In genomic region chr11:62787005-62787759, GRCh38 we compare ENCODE assay signal across 8 cellular contexts. TPM values are rescaled to one million over a fixed set of nuclear protein-coding genes. Genes with fewer than 3 reads are reported as not detected.
DNase-seq lines count a peak whose midpoint lies in the region; ATAC-seq and TF ChIP-seq lines count a peak whose summit lies in the region.

TMEM179B (plus strand) TSS chr11:62787402; CDS start chr11:62787432, 30 bp downstream.

- peaks cover 13 to 59% (median 40%) of the 10 kb centered on the region in 4 donors for H3K4me1 Mint-ChIP-seq in CD4-positive, CD25-positive, alpha-beta regulatory T cell
- peaks cover 39% of the 10 kb centered on the region for H3K4me1 Mint-ChIP-seq in activated CD4-positive, alpha-beta memory T cell treated with anti-CD3 and anti-CD28 coated beads for 36 hours (ENCODE audit: low read depth)

- peak; percentile 34 for TF ChIP-seq CTCF in lower lobe of right lung (IDR thresholded peaks at IDR 0.05)

- CTCF ChIA-PET in activated CD4-positive, alpha-beta memory T cell treated with anti-CD3 and anti-CD28 coated beads for 36 hours (lab: Charles Lee), result interaction anchor here (0.6 to 4.1 kb wide), 41 partner anchors 9 to 237 kb away, joined by 3 to 89 read pairs (median 7); partner anchors contain the start of genes B3GAT3, C11orf98, CSKMT and HNRNPUL2

- H3K9me3 Mint-ChIP-seq in CD4-positive, CD25-positive, alpha-beta regulatory T cell, result no peaks in the 10 kb centered on the region
- no peaks in the 10 kb centered on the region for H3K9me3 Mint-ChIP-seq in activated CD4-positive, alpha-beta memory T cell treated with anti-CD3 and anti-CD28 coated beads for 36 hours

- H3K27me3 ChIP-seq in CD4-positive, CD25-positive, alpha-beta regulatory T cell (ENCODE audit: control insufficient read depth, insufficient read depth, low read length), result no peaks in the 10 kb centered on the region
- H3K27me3 ChIP-seq in duodenal mucosa (ENCODE audit: control insufficient read depth in 1 of 2, insufficient read depth in 2 of 2, low read length in 2 of 2) (no peaks in the 10 kb centered on the region), lower lobe of right lung (ENCODE audit: low read depth) (no peaks in the 10 kb centered on the region)

- peak; percentile 96 to 98 (median 98) for DNase-seq in CD4-positive, CD25-positive, alpha-beta regulatory T cell
- peak; percentile 99 for DNase-seq in NCI-H82 (lab: John Stamatoyannopoulos, UW)
- peak; percentile 98 for DNase-seq in activated CD4-positive, alpha-beta memory T cell treated with anti-CD3 and anti-CD28 coated beads for 36 hours
- peak; percentile 99 for DNase-seq in lower lobe of right lung
- DNase-seq in stimulated activated CD4-positive, alpha-beta T cell treated with anti-CD3 and anti-CD28 coated beads, TNF-alpha, amount 100 ng/mL, for 24 hours (ENCODE audit: low read depth in 3 of 3), result peak; percentile 98 to 99 (median 99)

- intact Hi-C loops in activated CD4-positive, alpha-beta memory T cell treated with anti-CD3 and anti-CD28 coated beads for 36 hours (cut with micrococcal nuclease), result loop anchor here (1.0 kb wide), 7 partner anchors 16 to 94 kb away; partner anchors contain the start of genes HNRNPUL2, NXF1, TAF6L and WDR74
- intact Hi-C loops in lower lobe of right lung (cut with DNase I), result no loop called here

- H3K9ac ChIP-seq in duodenal mucosa (ENCODE audit: low read depth in 1 of 2, low read length in 2 of 2), result peak within 1 kb of the TSS; percentile 74 to 100

- POLR2A ChIA-PET in activated CD4-positive, alpha-beta memory T cell treated with anti-CD3 and anti-CD28 coated beads for 36 hours (lab: Charles Lee), result interaction anchor here (0.9 to 7.7 kb wide), 22 partner anchors 10 to 196 kb away, joined by 3 to 96 read pairs (median 8); partner anchors contain the start of genes C11orf98, CSKMT, HNRNPUL2 and INTS5

- H3K27me3 Mint-ChIP-seq in CD4-positive, CD25-positive, alpha-beta regulatory T cell, result no peaks in the 10 kb centered on the region
- no peaks in the 10 kb centered on the region for H3K27me3 Mint-ChIP-seq in activated CD4-positive, alpha-beta memory T cell treated with anti-CD3 and anti-CD28 coated beads for 36 hours

- H3K36me3 ChIP-seq in CD4-positive, CD25-positive, alpha-beta regulatory T cell (ENCODE audit: control insufficient read depth, insufficient read depth, low read length), result peaks cover 20% of the 10 kb centered on the region
- peaks cover 17 to 30% of the 10 kb centered on the region in 2 donors for H3K36me3 ChIP-seq in duodenal mucosa (ENCODE audit: control insufficient read depth in 1 of 2, insufficient read depth in 2 of 2, low read length in 2 of 2)
- H3K36me3 ChIP-seq in lower lobe of right lung, result peaks cover 48% of the 10 kb centered on the region

- H3K4me3 Mint-ChIP-seq in CD4-positive, CD25-positive, alpha-beta regulatory T cell, result peak within 1 kb of the TSS; percentile 95 to 99 (median 96)
- peak within 1 kb of the TSS; percentile 95 for H3K4me3 Mint-ChIP-seq in activated CD4-positive, alpha-beta memory T cell treated with anti-CD3 and anti-CD28 coated beads for 36 hours

- peak within 1 kb of the TSS; percentile 94 to 98 (median 98) for H3K27ac Mint-ChIP-seq in CD4-positive, CD25-positive, alpha-beta regulatory T cell
- H3K27ac Mint-ChIP-seq in activated CD4-positive, alpha-beta memory T cell treated with anti-CD3 and anti-CD28 coated beads for 36 hours, result peak within 1 kb of the TSS; percentile 93

- peaks cover 10% of the 10 kb centered on the region for H3K36me3 Mint-ChIP-seq in CD4-positive, CD25-positive, alpha-beta regulatory T cell
- H3K36me3 Mint-ChIP-seq in activated CD4-positive, alpha-beta memory T cell treated with anti-CD3 and anti-CD28 coated beads for 36 hours, result peaks cover 21% of the 10 kb centered on the region

- peak within 1 kb of the TSS; percentile 89 for H3K4me3 ChIP-seq in CD4-positive, CD25-positive, alpha-beta regulatory T cell (ENCODE audit: low read depth, low read length)
- H3K4me3 ChIP-seq in duodenal mucosa (ENCODE audit: low read depth in 1 of 2, low read length in 2 of 2) (peak within 1 kb of the TSS; percentile 77 to 99), lower lobe of right lung (peak within 1 kb of the TSS; percentile 79)

- peak within 1 kb of the TSS; percentile 94 for H3K27ac ChIP-seq in CD4-positive, CD25-positive, alpha-beta regulatory T cell (ENCODE audit: insufficient read depth, low read length, poor library complexity, severe bottlenecking)
- H3K27ac ChIP-seq in duodenal mucosa (ENCODE audit: low read depth, low read length) (peak within 1 kb of the TSS; percentile 96), lower lobe of right lung (peak within 1 kb of the TSS; percentile 96)

- H3K9me3 ChIP-seq in CD4-positive, CD25-positive, alpha-beta regulatory T cell (ENCODE audit: control insufficient read depth in 2 of 2, low read length in 2 of 2), result no peaks in the 10 kb centered on the region
- no peaks in the 10 kb centered on the region for H3K9me3 ChIP-seq in duodenal mucosa (ENCODE audit: control insufficient read depth in 1 of 2, low read length in 2 of 2)
- no peaks in the 10 kb centered on the region for H3K9me3 ChIP-seq in lower lobe of right lung

- peaks cover 46% of the 10 kb centered on the region for H3K4me1 ChIP-seq in CD4-positive, CD25-positive, alpha-beta regulatory T cell (ENCODE audit: control insufficient read depth, insufficient read depth, low read length, poor library complexity, severe bottlenecking)
- peaks cover 24 to 41% of the 10 kb centered on the region in 2 donors for H3K4me1 ChIP-seq in duodenal mucosa (ENCODE audit: control insufficient read depth in 1 of 2, insufficient read depth in 2 of 2, low read length in 2 of 2)
- H3K4me1 ChIP-seq in lower lobe of right lung, result peaks cover 50% of the 10 kb centered on the region

- ATAC-seq in CD4-positive, CD25-positive, alpha-beta regulatory T cell (ENCODE audit: low read depth in 2 of 2), result peak; percentile 74
- ATAC-seq in GM19395 (IDR thresholded peaks at IDR 0.05; ENCODE audit: unreplicated experiment), result peak; percentile 65
- peak; percentile 52 for ATAC-seq in HG03565 (IDR thresholded peaks at IDR 0.05; ENCODE audit: unreplicated experiment)
- peak; percentile 93 to 95 for ATAC-seq in lower lobe of right lung

RNA-seq across cellular contexts. Expression of gene TMEM179B, which starts in this region (rescaled TPM):
- total RNA-seq in CD4-positive, CD25-positive, alpha-beta regulatory T cell, result 26.3 TPM
- 100 to 1,000 TPM; 129 to 172 (median 152) TPM for polyA plus RNA-seq in CD4-positive, CD25-positive, alpha-beta regulatory T cell
- total RNA-seq in activated CD4-positive, alpha-beta memory T cell treated with anti-CD3 and anti-CD28 coated beads for 36 hours, result 10 to 100 TPM; 25.0 to 25.5 TPM
- 54.6 TPM for total RNA-seq in lower lobe of right lung

Comparison
In these comparisons a context has a peak if more than half of its experiments do, and no peak if none do; other contexts are left out.
1. Peak in every context shown above with its lines: DNase-seq, ATAC-seq, H3K4me3 ChIP-seq and H3K27ac ChIP-seq.